Comparison of ENCODE assay signal across 1 cellular context in the genomic region with DNA sequence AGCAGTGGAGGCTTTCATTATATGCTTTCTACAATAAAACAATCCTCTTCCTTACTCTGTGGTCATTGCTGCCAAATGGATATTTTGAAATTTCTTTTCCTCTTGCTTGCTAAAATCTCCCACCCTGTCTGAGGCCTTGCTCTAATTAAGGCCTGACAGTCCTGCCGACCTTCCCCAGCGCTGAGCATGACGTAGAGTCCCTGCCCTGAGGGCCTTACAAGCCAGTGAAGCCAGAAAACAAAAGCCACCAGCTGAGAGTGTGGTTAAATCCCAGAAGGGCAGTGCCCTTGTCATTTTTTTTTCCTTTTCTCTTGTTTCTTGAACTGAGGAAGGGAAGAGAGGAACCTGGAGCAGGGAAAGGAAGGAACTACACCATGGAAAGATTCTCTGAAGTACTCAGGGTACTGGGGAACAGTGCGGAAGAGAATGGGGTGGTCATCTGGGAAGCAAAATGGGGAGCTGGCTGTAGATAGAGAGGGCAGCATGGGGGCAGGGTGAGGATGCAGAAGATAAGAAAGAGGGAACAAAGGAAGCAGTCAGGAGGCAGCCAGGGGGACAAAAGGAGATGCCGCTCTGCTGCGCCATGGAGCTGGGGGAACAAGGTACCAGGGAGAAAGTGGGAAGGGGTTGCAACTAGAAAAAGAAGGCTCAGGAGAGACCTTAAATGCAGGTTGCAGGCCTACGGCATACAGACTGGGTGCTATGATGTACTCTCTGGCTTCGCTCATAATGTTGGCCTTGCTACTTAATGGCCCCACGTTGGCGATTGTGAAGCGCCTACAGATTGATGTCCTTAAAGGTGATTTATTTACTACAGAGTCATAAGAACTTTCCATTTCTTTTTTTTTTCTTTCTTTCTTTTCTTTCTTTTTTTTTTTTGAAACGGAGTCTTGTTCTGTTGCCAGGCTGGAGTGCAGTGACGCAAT.
TF ChIP-seq lines count a peak whose summit lies in the region.

No MANE protein-coding gene starts in this region.

TF ChIP-seq in IMR-90, 13 proteins besides CTCF, POLR2A, EP300 and RAD21:
- TF ChIP-seq RCOR1 (IDR thresholded peaks at IDR 0.05; ENCODE audit: insufficient replicate concordance, low read length) = no peak
- no peak for TF ChIP-seq MAZ (IDR thresholded peaks at IDR 0.05; ENCODE audit: borderline replicate concordance, low read depth, low read length)
- no peak for TF ChIP-seq MXI1 (IDR thresholded peaks at IDR 0.05; ENCODE audit: borderline replicate concordance, low read depth, low read length)
- TF ChIP-seq ELK1 (IDR thresholded peaks at IDR 0.05; ENCODE audit: borderline replicate concordance, low read depth, low read length) = no peak
- TF ChIP-seq SMC3 (IDR thresholded peaks at IDR 0.05; ENCODE audit: low read depth, low read length) = no peak
- TF ChIP-seq BHLHE40 (IDR thresholded peaks at IDR 0.05; ENCODE audit: low read depth, low read length) = no peak
- TF ChIP-seq MAFK (IDR thresholded peaks at IDR 0.05; ENCODE audit: low read depth, low read length) = no peak
- TF ChIP-seq CEBPB (IDR thresholded peaks at IDR 0.05; ENCODE audit: low read depth, low read length) = no peak
- no peak for TF ChIP-seq FOS (IDR thresholded peaks at IDR 0.05; ENCODE audit: low read depth, low read length)
- no peak for TF ChIP-seq NFE2L2 (IDR thresholded peaks at IDR 0.05; ENCODE audit: low read depth, low read length)
- TF ChIP-seq CHD1 (IDR thresholded peaks at IDR 0.05; ENCODE audit: low read depth, low read length) = no peak
- no peak for TF ChIP-seq USF2 (IDR thresholded peaks at IDR 0.05; ENCODE audit: low read depth, low read length)
- TF ChIP-seq RFX5 (IDR thresholded peaks at IDR 0.05; ENCODE audit: low read depth, low read length) = no peak
